8 cellular contexts compared by ENCODE assay signal in genomic region chr10:124389613-124390361, GRCh38. TPM values are rescaled to one million over a fixed set of nuclear protein-coding genes. Genes with fewer than 3 reads are reported as not detected.
DNase-seq lines count a peak whose midpoint lies in the region; ATAC-seq and TF ChIP-seq lines count a peak whose summit lies in the region.

No MANE protein-coding gene starts in this region.

- 81 to 84% methylated on average over 18 to 26 of the region's 26 CpGs for WGBS in upper lobe of left lung, 2 donors

- H3K9me3 Mint-ChIP-seq in MCF 10A (ENCODE audit: unreplicated experiment) = no peaks in the 10 kb centered on the region
- no peaks in the 10 kb centered on the region for H3K9me3 Mint-ChIP-seq in activated B cell treated with CpG ODN at 0.5 μM for 24 hours
- no peaks in the 10 kb centered on the region for H3K9me3 Mint-ChIP-seq in memory B cell

- no peaks in the 10 kb centered on the region for H3K27me3 ChIP-seq in breast epithelium
- no peaks in the 10 kb centered on the region for H3K27me3 ChIP-seq in upper lobe of left lung

- no TSS peak for BruUV-seq in MCF 10A (replicated peaks; lab: Mats Ljungman, UMichigan)

- CTCF ChIA-PET in MCF 10A (lab: Yijun Ruan, JAX) (interaction anchor here (0.6 to 13.6 kb wide), 45 partner anchors 9 to 807 kb away, joined by 3 to 306 read pairs (median 4); no protein-coding TSS in a partner anchor), activated B cell treated with CpG ODN at 0.5 μM for 24 hours (lab: Charles Lee) (interaction anchor here (0.8 to 10.1 kb wide), 29 partner anchors 8 to 811 kb away, joined by 3 to 287 read pairs (median 4); no protein-coding TSS in a partner anchor)

- H3K27ac Mint-ChIP-seq in MCF 10A (ENCODE audit: low read depth, unreplicated experiment) (no peak overlapping the region), activated B cell treated with CpG ODN at 0.5 μM for 24 hours (no peak overlapping the region), memory B cell (no peak overlapping the region)

- TF ChIP-seq POLR2A in breast epithelium (IDR thresholded peaks at IDR 0.05) = no peak
- TF ChIP-seq POLR2A in upper lobe of left lung (IDR thresholded peaks at IDR 0.05) = no peak

- H3K4me3 Mint-ChIP-seq in MCF 10A (ENCODE audit: unreplicated experiment) (no peak overlapping the region), activated B cell treated with CpG ODN at 0.5 μM for 24 hours (peak overlapping the region; percentile 24), memory B cell (peak overlapping the region; percentile 56)

- H3K27ac ChIP-seq in breast epithelium (peak overlapping the region in 1 of 2 donors; percentile 25), upper lobe of left lung (no peak overlapping the region)

- no peaks in the 10 kb centered on the region for H3K36me3 ChIP-seq in breast epithelium
- no peaks in the 10 kb centered on the region for H3K36me3 ChIP-seq in upper lobe of left lung

- DNase-seq in breast epithelium (ENCODE audit: low spot score in 2 of 2) (no peak), MCF 10A (ENCODE audit: unreplicated experiment) (no peak), activated B cell treated with CpG ODN at 0.5 μM for 24 hours (no peak), memory B cell (ENCODE audit: low spot score in 2 of 2) (no peak), upper lobe of left lung (peak; percentile 20 to 71), NCI-H82 treated with DMSO at 0.1 percent for 48 hours (lab: John Stamatoyannopoulos, UW; ENCODE audit: unreplicated experiment) (no peak)
- DNase-seq in stimulated activated CD4-positive, alpha-beta T cell treated with anti-CD3 and anti-CD28 coated beads, Interleukin-2, amount 100 ng/mL, for 24 hours = no peak

- peak overlapping the region in 2 of 3 donors; percentile 52 to 73 for H3K4me3 ChIP-seq in breast epithelium
- H3K4me3 ChIP-seq in upper lobe of left lung = peak overlapping the region in 2 of 4 donors; percentile 57 to 58

- H3K4me1 ChIP-seq in breast epithelium (no peaks in the 10 kb centered on the region), upper lobe of left lung (peaks cover 7 to 13% (median 11%) of the 10 kb centered on the region in 4 donors)

- intact Hi-C loops in breast epithelium (cut with DNase I; ENCODE audit: low total_unique reads) = loop anchor here (2.0 kb wide), 1 partner anchor 395 kb away; no protein-coding TSS in a partner anchor
- intact Hi-C loops in MCF 10A (cut with micrococcal nuclease) = loop anchor here (1.0 kb wide), 3 partner anchors 130 to 807 kb away; no protein-coding TSS in a partner anchor
- intact Hi-C loops in activated B cell treated with CpG ODN at 0.5 μM for 24 hours (cut with micrococcal nuclease) = loop anchor here (1.0 to 2.0 kb wide), 11 partner anchors 14 to 807 kb away; partner anchors contain the start of gene FAM53B

- ATAC-seq in activated B cell treated with CpG ODN at 0.5 μM for 24 hours (ENCODE audit: low read depth) (no peak), memory B cell (ENCODE audit: low read depth) (no peak), upper lobe of left lung (ENCODE audit: low FRiP score in 2 of 2) (no peak), GM21576 (IDR thresholded peaks at IDR 0.05; ENCODE audit: unreplicated experiment) (no peak)

- H3K9me3 ChIP-seq in breast epithelium (no peaks in the 10 kb centered on the region), upper lobe of left lung (no peaks in the 10 kb centered on the region)

- TF ChIP-seq EP300 in upper lobe of left lung (IDR thresholded peaks at IDR 0.05) = no peak

- H3K4me1 Mint-ChIP-seq in MCF 10A (ENCODE audit: insufficient read depth, unreplicated experiment) (peaks cover 6% of the 10 kb centered on the region), activated B cell treated with CpG ODN at 0.5 μM for 24 hours (peaks cover 3% of the 10 kb centered on the region), memory B cell (no peaks in the 10 kb centered on the region)

- TF ChIP-seq CTCF in breast epithelium (IDR thresholded peaks at IDR 0.05) = peak in 2 of 3 donors; percentile 8 to 11
- TF ChIP-seq CTCF in MCF 10A (IDR thresholded peaks at IDR 0.05; ENCODE audit: unreplicated experiment) = no peak
- TF ChIP-seq CTCF in activated B cell treated with CpG ODN at 0.5 μM for 24 hours (IDR thresholded peaks at IDR 0.05) = no peak
- TF ChIP-seq CTCF in upper lobe of left lung (IDR thresholded peaks at IDR 0.05) = no peak

- H3K36me3 Mint-ChIP-seq in MCF 10A (ENCODE audit: insufficient read depth, unreplicated experiment) = no peaks in the 10 kb centered on the region
- no peaks in the 10 kb centered on the region for H3K36me3 Mint-ChIP-seq in activated B cell treated with CpG ODN at 0.5 μM for 24 hours (ENCODE audit: low read depth)
- H3K36me3 Mint-ChIP-seq in memory B cell = peaks cover 2% of the 10 kb centered on the region

- POLR2A ChIA-PET in MCF 10A (lab: Yijun Ruan, JAX) = interaction anchor here (0.7 to 4.7 kb wide), 6 partner anchors 11 to 394 kb away, joined by 3 to 52 read pairs (median 4); no protein-coding TSS in a partner anchor
- POLR2A ChIA-PET in activated B cell treated with CpG ODN at 0.5 μM for 24 hours (lab: Charles Lee) = interaction anchor here (1.3 to 1.8 kb wide), 2 partner anchors 354 to 395 kb away, joined by 6 to 14 read pairs; no protein-coding TSS in a partner anchor

- H3K27me3 Mint-ChIP-seq in MCF 10A (ENCODE audit: insufficient read depth, unreplicated experiment) (no peaks in the 10 kb centered on the region), activated B cell treated with CpG ODN at 0.5 μM for 24 hours (peaks cover 6% of the 10 kb centered on the region), memory B cell (peaks cover 2% of the 10 kb centered on the region)

RNA-seq across cellular contexts. Expression of gene OAT, which starts 28.9 kb away (rescaled TPM):
- 100 to 1,000 TPM in 2 of 3 donors, 10 to 100 TPM in 1; 93.3 to 160 (median 115) TPM for total RNA-seq in breast epithelium
- 62.2 and 68.1 TPM in 2 replicates for total RNA-seq in MCF 10A (2022)
- total RNA-seq in activated B cell treated with CpG ODN at 0.5 μM for 24 hours = 19.6 and 20.1 TPM in 2 replicates
- total RNA-seq in upper lobe of left lung = 10 to 100 TPM; 21.0 to 82.7 (median 48.0) TPM

Comparison
In these comparisons a context has a peak if more than half of its experiments do, and no peak if none do; other contexts are left out.
1. CTCF ChIP-seq: peak in breast epithelium (2 of 3); none in MCF 10A (single experiment), activated B cell treated with CpG ODN at 0.5 μM for 24 hours (single experiment) and upper lobe of left lung (0 of 6).
2. DNase-seq: peak in upper lobe of left lung (2 of 2); none in breast epithelium (0 of 2), MCF 10A (single experiment), activated B cell treated with CpG ODN at 0.5 μM for 24 hours (single experiment), memory B cell (0 of 2), NCI-H82 treated with DMSO at 0.1 percent for 48 hours (single experiment) and stimulated activated CD4-positive, alpha-beta T cell treated with anti-CD3 and anti-CD28 coated beads, Interleukin-2, amount 100 ng/mL, for 24 hours (0 of 2).